Comparison of ENCODE assay signal across 7 cellular contexts in the genomic region with DNA sequence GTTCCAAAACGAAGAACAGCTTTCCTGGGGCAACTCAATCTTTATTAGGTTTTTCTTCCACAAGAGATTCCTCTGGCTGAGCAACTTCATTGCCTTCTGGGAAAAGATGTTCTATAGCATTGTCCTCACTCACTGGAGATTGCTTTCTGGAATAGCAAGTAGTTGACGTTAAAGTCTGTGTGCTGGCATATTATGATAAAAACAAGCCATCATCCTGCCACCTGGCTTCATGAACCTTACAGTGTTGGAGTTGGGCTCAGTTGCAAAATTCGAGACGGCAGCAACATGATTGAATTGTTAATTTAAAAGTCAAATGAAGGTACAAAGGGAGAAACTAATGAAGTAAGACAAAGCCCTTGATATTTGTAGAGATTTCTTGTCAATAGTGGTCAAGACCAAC.
"Had no signal": no experiment of that assay in that cellular context is flagged by ENCODE, and none has a peak within 500 bp of the region (broad histone marks: within the 10 kb centered on the region; RNA-seq: fewer than 3 reads in every experiment).

No MANE protein-coding gene starts in this region.

- DNase-seq: IMR-90, KBM-7 had no signal

- ATAC-seq: HepG2, K562 had no signal

- H3K4me1 Mint-ChIP-seq: IgD-negative memory B cell had no signal

- H3K27ac ChIP-seq: HL-60 had no signal

- H3K27ac Mint-ChIP-seq: IgD-negative memory B cell had no signal

- H3K4me3 ChIP-seq: K562 had no signal

- FAIRE-seq: HepG2, HTR-8/SVneo, K562 had no signal

- H3K4me3 Mint-ChIP-seq: IgD-negative memory B cell had no signal

- H3K36me3 Mint-ChIP-seq: IgD-negative memory B cell had no signal
